Comparison of ENCODE assay signal across 1 cellular context in genomic region chr6:2999005-2999620, GRCh38.
A peak's percentile ranks its signal among the peaks of the same experiment; 100 is the strongest.
TF ChIP-seq lines count a peak whose summit lies in the region.

No MANE protein-coding gene starts in this region.

TF ChIP-seq in HepG2, 621 proteins besides CTCF, POLR2A, EP300 and RAD21 (continued from another document and continues in another):
- TF ChIP-seq, protein P1, sequence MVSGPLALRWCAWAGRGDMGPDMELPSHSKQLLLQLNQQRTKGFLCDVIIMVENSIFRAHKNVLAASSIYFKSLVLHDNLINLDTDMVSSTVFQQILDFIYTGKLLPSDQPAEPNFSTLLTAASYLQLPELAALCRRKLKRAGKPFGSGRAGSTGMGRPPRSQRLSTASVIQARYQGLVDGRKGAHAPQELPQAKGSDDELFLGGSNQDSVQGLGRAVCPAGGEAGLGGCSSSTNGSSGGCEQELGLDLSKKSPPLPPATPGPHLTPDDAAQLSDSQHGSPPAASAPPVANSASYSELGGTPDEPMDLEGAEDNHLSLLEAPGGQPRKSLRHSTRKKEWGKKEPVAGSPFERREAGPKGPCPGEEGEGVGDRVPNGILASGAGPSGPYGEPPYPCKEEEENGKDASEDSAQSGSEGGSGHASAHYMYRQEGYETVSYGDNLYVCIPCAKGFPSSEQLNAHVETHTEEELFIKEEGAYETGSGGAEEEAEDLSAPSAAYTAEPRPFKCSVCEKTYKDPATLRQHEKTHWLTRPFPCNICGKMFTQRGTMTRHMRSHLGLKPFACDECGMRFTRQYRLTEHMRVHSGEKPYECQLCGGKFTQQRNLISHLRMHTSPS (CRISPR knock-in tag; IDR thresholded peaks at IDR 0.05; ENCODE audit: low read depth): no peak; the same call in 1 of the 2 replicates
- TF ChIP-seq SMC3 (IDR thresholded peaks at IDR 0.05; ENCODE audit: low read length) (peak; percentile 36; the same call in 1 of the 2 replicates), ZNF367 (CRISPR knock-in tag; IDR thresholded peaks at IDR 0.05; ENCODE audit: borderline replicate concordance) (no peak), NPAS2 (CRISPR knock-in tag; IDR thresholded peaks at IDR 0.05; ENCODE audit: borderline replicate concordance) (no peak), FOXM1 (CRISPR knock-in tag; IDR thresholded peaks at IDR 0.05) (no peak), MYC (CRISPR knock-in tag; IDR thresholded peaks at IDR 0.05; ENCODE audit: borderline replicate concordance) (peak; percentile 33; the same call in 1 of the 2 replicates), E2F2 (CRISPR knock-in tag; IDR thresholded peaks at IDR 0.05; ENCODE audit: borderline replicate concordance) (no peak; the same call in 1 of the 2 replicates), ZNF703 (CRISPR knock-in tag; IDR thresholded peaks at IDR 0.05; ENCODE audit: borderline replicate concordance) (0 out of 2 replicates have a peak, but pooled peaks have one; percentile 29), TAF15 (IDR thresholded peaks at IDR 0.05; ENCODE audit: low read depth, low read length, poor library complexity, severe bottlenecking) (no peak), ZFP37 (CRISPR knock-in tag; IDR thresholded peaks at IDR 0.05; ENCODE audit: borderline replicate concordance) (peak; percentile 67; the same call in 1 of the 2 replicates), HOXA3 (CRISPR knock-in tag; IDR thresholded peaks at IDR 0.05) (peak; percentile 89), ZBTB44 (CRISPR knock-in tag; IDR thresholded peaks at IDR 0.05) (no peak), ZNF792 (CRISPR knock-in tag; IDR thresholded peaks at IDR 0.05) (peak; percentile 67; the same call in 1 of the 2 replicates), HOXA9 (CRISPR knock-in tag; IDR thresholded peaks at IDR 0.05; ENCODE audit: borderline replicate concordance) (no peak), TFE3 (CRISPR knock-in tag; IDR thresholded peaks at IDR 0.05) (0 out of 2 replicates have a peak, but pooled peaks have one; percentile 33), ZNF282 (IDR thresholded peaks at IDR 0.05; ENCODE audit: partially characterized antibody) (no peak), ZNF75D (CRISPR knock-in tag; IDR thresholded peaks at IDR 0.05; ENCODE audit: borderline replicate concordance) (no peak), PCBP1 (IDR thresholded peaks at IDR 0.05; ENCODE audit: borderline replicate concordance, low read depth, low read length) (no peak), ZNF20 (CRISPR knock-in tag; IDR thresholded peaks at IDR 0.05) (no peak), ZNF225 (CRISPR knock-in tag; IDR thresholded peaks at IDR 0.05) (no peak), SALL1 (CRISPR knock-in tag; IDR thresholded peaks at IDR 0.05) (peak; percentile 92), EEA1 (CRISPR knock-in tag; IDR thresholded peaks at IDR 0.05; ENCODE audit: borderline replicate concordance) (no peak), ZKSCAN8 (CRISPR knock-in tag; IDR thresholded peaks at IDR 0.05; ENCODE audit: borderline replicate concordance) (peak; percentile 83; the same call in 1 of the 2 replicates), ZNF550 (CRISPR knock-in tag; IDR thresholded peaks at IDR 0.05; ENCODE audit: borderline replicate concordance) (no peak), ZNF784 (CRISPR knock-in tag; IDR thresholded peaks at IDR 0.05; ENCODE audit: borderline replicate concordance) (no peak), ZNF292 (CRISPR knock-in tag; IDR thresholded peaks at IDR 0.05; ENCODE audit: borderline replicate concordance, low read depth) (no peak), ZNF709 (CRISPR knock-in tag; IDR thresholded peaks at IDR 0.05) (peak; percentile 86), SKI (IDR thresholded peaks at IDR 0.05; ENCODE audit: partially characterized antibody) (peak; percentile 79), POLR2AphosphoS2 (IDR thresholded peaks at IDR 0.05; ENCODE audit: low read depth, low read length) (no peak), ZSCAN25 (CRISPR knock-in tag; IDR thresholded peaks at IDR 0.05) (no peak; the same call in 1 of the 2 replicates), ZNF543 (CRISPR knock-in tag; IDR thresholded peaks at IDR 0.05) (no peak; the same call in 1 of the 2 replicates), TCF12 (IDR thresholded peaks at IDR 0.05) (no peak), TCF12 (CRISPR knock-in tag; IDR thresholded peaks at IDR 0.05) (peak; percentile 69; the same call in 1 of the 2 replicates), ZC3H13 (CRISPR knock-in tag; IDR thresholded peaks at IDR 0.05) (0 out of 2 replicates have a peak, but pooled peaks have one; percentile 2), ZBTB4 (CRISPR knock-in tag; IDR thresholded peaks at IDR 0.05; ENCODE audit: borderline replicate concordance) (peak; percentile 41; the same call in 1 of the 2 replicates), REPIN1 (CRISPR knock-in tag; IDR thresholded peaks at IDR 0.05; ENCODE audit: borderline replicate concordance, low read depth) (peak; percentile 62; the same call in 1 of the 2 replicates), ZFP1 (CRISPR knock-in tag; IDR thresholded peaks at IDR 0.05) (no peak), ADNP (CRISPR knock-in tag; IDR thresholded peaks at IDR 0.05) (0 out of 2 replicates have a peak, but pooled peaks have one; percentile 17), ARNT (IDR thresholded peaks at IDR 0.05) (no peak), MTA3 (CRISPR knock-in tag; IDR thresholded peaks at IDR 0.05) (no peak), NR2C2 (CRISPR knock-in tag; IDR thresholded peaks at IDR 0.05; ENCODE audit: borderline replicate concordance) (peak; percentile 95), PRMT3 (CRISPR knock-in tag; IDR thresholded peaks at IDR 0.05; ENCODE audit: borderline replicate concordance, low read depth) (0 out of 2 replicates have a peak, but pooled peaks have one; percentile 25), ZNF143 (CRISPR knock-in tag; IDR thresholded peaks at IDR 0.05) (0 out of 2 replicates have a peak, but pooled peaks have one; percentile 26)
- TF ChIP-seq, protein P2, sequence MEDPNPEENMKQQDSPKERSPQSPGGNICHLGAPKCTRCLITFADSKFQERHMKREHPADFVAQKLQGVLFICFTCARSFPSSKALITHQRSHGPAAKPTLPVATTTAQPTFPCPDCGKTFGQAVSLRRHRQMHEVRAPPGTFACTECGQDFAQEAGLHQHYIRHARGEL (CRISPR knock-in tag; IDR thresholded peaks at IDR 0.05): no peak
- TF ChIP-seq, protein P3, sequence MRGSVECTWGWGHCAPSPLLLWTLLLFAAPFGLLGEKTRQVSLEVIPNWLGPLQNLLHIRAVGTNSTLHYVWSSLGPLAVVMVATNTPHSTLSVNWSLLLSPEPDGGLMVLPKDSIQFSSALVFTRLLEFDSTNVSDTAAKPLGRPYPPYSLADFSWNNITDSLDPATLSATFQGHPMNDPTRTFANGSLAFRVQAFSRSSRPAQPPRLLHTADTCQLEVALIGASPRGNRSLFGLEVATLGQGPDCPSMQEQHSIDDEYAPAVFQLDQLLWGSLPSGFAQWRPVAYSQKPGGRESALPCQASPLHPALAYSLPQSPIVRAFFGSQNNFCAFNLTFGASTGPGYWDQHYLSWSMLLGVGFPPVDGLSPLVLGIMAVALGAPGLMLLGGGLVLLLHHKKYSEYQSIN (CRISPR knock-in tag; IDR thresholded peaks at IDR 0.05; ENCODE audit: borderline replicate concordance): no peak
- TF ChIP-seq, protein P4, sequence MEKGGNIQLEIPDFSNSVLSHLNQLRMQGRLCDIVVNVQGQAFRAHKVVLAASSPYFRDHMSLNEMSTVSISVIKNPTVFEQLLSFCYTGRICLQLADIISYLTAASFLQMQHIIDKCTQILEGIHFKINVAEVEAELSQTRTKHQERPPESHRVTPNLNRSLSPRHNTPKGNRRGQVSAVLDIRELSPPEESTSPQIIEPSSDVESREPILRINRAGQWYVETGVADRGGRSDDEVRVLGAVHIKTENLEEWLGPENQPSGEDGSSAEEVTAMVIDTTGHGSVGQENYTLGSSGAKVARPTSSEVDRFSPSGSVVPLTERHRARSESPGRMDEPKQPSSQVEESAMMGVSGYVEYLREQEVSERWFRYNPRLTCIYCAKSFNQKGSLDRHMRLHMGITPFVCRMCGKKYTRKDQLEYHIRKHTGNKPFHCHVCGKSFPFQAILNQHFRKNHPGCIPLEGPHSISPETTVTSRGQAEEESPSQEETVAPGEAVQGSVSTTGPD (CRISPR knock-in tag; IDR thresholded peaks at IDR 0.05): peak; percentile 77
- TF ChIP-seq, protein P5, sequence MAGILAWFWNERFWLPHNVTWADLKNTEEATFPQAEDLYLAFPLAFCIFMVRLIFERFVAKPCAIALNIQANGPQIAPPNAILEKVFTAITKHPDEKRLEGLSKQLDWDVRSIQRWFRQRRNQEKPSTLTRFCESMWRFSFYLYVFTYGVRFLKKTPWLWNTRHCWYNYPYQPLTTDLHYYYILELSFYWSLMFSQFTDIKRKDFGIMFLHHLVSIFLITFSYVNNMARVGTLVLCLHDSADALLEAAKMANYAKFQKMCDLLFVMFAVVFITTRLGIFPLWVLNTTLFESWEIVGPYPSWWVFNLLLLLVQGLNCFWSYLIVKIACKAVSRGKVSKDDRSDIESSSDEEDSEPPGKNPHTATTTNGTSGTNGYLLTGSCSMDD (CRISPR knock-in tag; IDR thresholded peaks at IDR 0.05): no peak
- TF ChIP-seq, protein P6, sequence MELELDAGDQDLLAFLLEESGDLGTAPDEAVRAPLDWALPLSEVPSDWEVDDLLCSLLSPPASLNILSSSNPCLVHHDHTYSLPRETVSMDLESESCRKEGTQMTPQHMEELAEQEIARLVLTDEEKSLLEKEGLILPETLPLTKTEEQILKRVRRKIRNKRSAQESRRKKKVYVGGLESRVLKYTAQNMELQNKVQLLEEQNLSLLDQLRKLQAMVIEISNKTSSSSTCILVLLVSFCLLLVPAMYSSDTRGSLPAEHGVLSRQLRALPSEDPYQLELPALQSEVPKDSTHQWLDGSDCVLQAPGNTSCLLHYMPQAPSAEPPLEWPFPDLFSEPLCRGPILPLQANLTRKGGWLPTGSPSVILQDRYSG (CRISPR knock-in tag; IDR thresholded peaks at IDR 0.05): 0 out of 2 replicates have a peak, but pooled peaks have one; percentile 53
- TF ChIP-seq, protein P7, sequence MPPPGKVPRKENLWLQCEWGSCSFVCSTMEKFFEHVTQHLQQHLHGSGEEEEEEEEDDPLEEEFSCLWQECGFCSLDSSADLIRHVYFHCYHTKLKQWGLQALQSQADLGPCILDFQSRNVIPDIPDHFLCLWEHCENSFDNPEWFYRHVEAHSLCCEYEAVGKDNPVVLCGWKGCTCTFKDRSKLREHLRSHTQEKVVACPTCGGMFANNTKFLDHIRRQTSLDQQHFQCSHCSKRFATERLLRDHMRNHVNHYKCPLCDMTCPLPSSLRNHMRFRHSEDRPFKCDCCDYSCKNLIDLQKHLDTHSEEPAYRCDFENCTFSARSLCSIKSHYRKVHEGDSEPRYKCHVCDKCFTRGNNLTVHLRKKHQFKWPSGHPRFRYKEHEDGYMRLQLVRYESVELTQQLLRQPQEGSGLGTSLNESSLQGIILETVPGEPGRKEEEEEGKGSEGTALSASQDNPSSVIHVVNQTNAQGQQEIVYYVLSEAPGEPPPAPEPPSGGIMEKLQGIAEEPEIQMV (CRISPR knock-in tag; IDR thresholded peaks at IDR 0.05; ENCODE audit: low read depth): peak; percentile 81
